8 cellular contexts compared by ENCODE assay signal in genomic region chr19:23394481-23394880, GRCh38. TPM values are rescaled to one million over a fixed set of nuclear protein-coding genes. Genes with fewer than 3 reads are reported as not detected.
DNase-seq lines count a peak whose midpoint lies in the region; ATAC-seq and TF ChIP-seq lines count a peak whose summit lies in the region.
"Not testable (repeated sequence)": the region's sequence is repeated elsewhere in the genome, so short reads cannot be mapped to it uniquely, and the experiment has no call there.

No MANE protein-coding gene starts in this region.

- H3K9me3 ChIP-seq in BE2C; HUES48 (ENCODE audit: control insufficient read depth, insufficient read depth, low read length); hepatocyte (ENCODE audit: low read depth); naive thymus-derived CD4-positive, alpha-beta T cell (ENCODE audit: control insufficient read depth in 2 of 3, low read length in 3 of 3): not testable (repeated sequence)

- 5% methylated on average over 12 of the region's 12 CpGs for WGBS in hepatocyte (ENCODE audit: low lambda C conversion rate, missing lambda C conversion rate)

- H3K4me1 ChIP-seq in BE2C; HUES48 (ENCODE audit: control insufficient read depth, insufficient read depth, low read length): not testable (repeated sequence)
- peaks cover 24% of the 10 kb centered on the region for H3K4me1 ChIP-seq in hepatocyte (ENCODE audit: insufficient read depth)
- H3K4me1 ChIP-seq in naive thymus-derived CD4-positive, alpha-beta T cell (ENCODE audit: control insufficient read depth in 2 of 2, insufficient read depth in 2 of 2, low read length in 2 of 2), result peaks cover 12 to 13% of the 10 kb centered on the region in 2 donors

- peak overlapping the region; percentile 98 for H3K27ac Mint-ChIP-seq in activated T-helper 2 cell treated with anti-CD3 and anti-CD28 coated beads, Interferon-gamma antibody, Interleukin-2, Interleukin-4, amounts not matched to agents 10 μg/mL and 5 μg/mL and 100 μg/mL, durations not matched to agents 14 hours and 24 hours and 36 hours
- peak overlapping the region; percentile 94 to 99 (median 98) for H3K27ac Mint-ChIP-seq in naive thymus-derived CD4-positive, alpha-beta T cell

- H3K9me3 Mint-ChIP-seq in activated T-helper 2 cell treated with anti-CD3 and anti-CD28 coated beads, Interferon-gamma antibody, Interleukin-2, Interleukin-4, amounts not matched to agents 10 μg/mL and 5 μg/mL and 100 μg/mL, durations not matched to agents 14 hours and 24 hours and 36 hours, result peaks cover 47% of the 10 kb centered on the region
- peaks cover 0 to 23% (median 13%) of the 10 kb centered on the region in 11 donors for H3K9me3 Mint-ChIP-seq in naive thymus-derived CD4-positive, alpha-beta T cell

- H3K27ac ChIP-seq in HUES48 (ENCODE audit: low read depth, low read length) (peak overlapping the region; percentile 98), hepatocyte (peak overlapping the region; percentile 99)
- H3K27ac ChIP-seq in naive thymus-derived CD4-positive, alpha-beta T cell (ENCODE audit: low read depth, low read length), result peak overlapping the region; percentile 96

- not testable (repeated sequence) for H3K36me3 ChIP-seq in BE2C; hepatocyte (replicated peaks; ENCODE audit: insufficient read depth, low read depth)
- H3K36me3 ChIP-seq in HUES48 (ENCODE audit: control insufficient read depth, insufficient read depth, low read length), result peaks cover 21% of the 10 kb centered on the region
- H3K36me3 ChIP-seq in naive thymus-derived CD4-positive, alpha-beta T cell (ENCODE audit: control insufficient read depth in 2 of 3, insufficient read depth in 3 of 3, low read length in 3 of 3), result peaks cover 0 to 13% (median 0%) of the 10 kb centered on the region in 3 experiments

- H3K4me2 ChIP-seq in hepatocyte, result peak overlapping the region; percentile 81

- TF ChIP-seq CTCF in BE2C (IDR thresholded peaks at IDR 0.05; ENCODE audit: low read depth, low read length); hepatocyte (IDR thresholded peaks at IDR 0.05; ENCODE audit: poor library complexity): not testable (repeated sequence)

- H4K20me1 ChIP-seq in hepatocyte (ENCODE audit: insufficient read depth, poor library complexity, severe bottlenecking), result not testable (repeated sequence)

- CTCF ChIA-PET in naive thymus-derived CD4-positive, alpha-beta T cell (lab: Charles Lee), result interaction anchor here (1.4 kb wide), 1 partner anchor 121 kb away, joined by 4 read pairs; no protein-coding TSS in a partner anchor

- ATAC-seq in naive thymus-derived CD4-positive, alpha-beta T cell, result peak; percentile 15

- peaks cover 55% of the 10 kb centered on the region for H3K36me3 Mint-ChIP-seq in activated T-helper 2 cell treated with anti-CD3 and anti-CD28 coated beads, Interferon-gamma antibody, Interleukin-2, Interleukin-4, amounts not matched to agents 10 μg/mL and 5 μg/mL and 100 μg/mL, durations not matched to agents 14 hours and 24 hours and 36 hours (ENCODE audit: low read depth)
- H3K36me3 Mint-ChIP-seq in naive thymus-derived CD4-positive, alpha-beta T cell, result peaks cover 8 to 48% (median 27%) of the 10 kb centered on the region in 5 donors

- peaks cover 62% of the 10 kb centered on the region for H3K79me2 ChIP-seq in hepatocyte

- POLR2A ChIA-PET in naive thymus-derived CD4-positive, alpha-beta T cell (lab: Charles Lee), result interaction anchor here (0.6 to 4.3 kb wide), 14 partner anchors 8 to 692 kb away, joined by 3 to 29 read pairs (median 6); partner anchors contain the start of genes ZNF254, ZNF675, ZNF681 and ZNF724

- H3K9ac ChIP-seq in HUES48 (ENCODE audit: low read depth, low read length), result peak overlapping the region; percentile 96

- H3K4me1 Mint-ChIP-seq in activated T-helper 2 cell treated with anti-CD3 and anti-CD28 coated beads, Interferon-gamma antibody, Interleukin-2, Interleukin-4, amounts not matched to agents 10 μg/mL and 5 μg/mL and 100 μg/mL, durations not matched to agents 14 hours and 24 hours and 36 hours (ENCODE audit: low read depth), result not testable (repeated sequence)
- H3K4me1 Mint-ChIP-seq in naive thymus-derived CD4-positive, alpha-beta T cell, result peaks cover 4 to 50% (median 44%) of the 10 kb centered on the region in 7 donors

- not testable (repeated sequence) for H3K27me3 Mint-ChIP-seq in activated T-helper 2 cell treated with anti-CD3 and anti-CD28 coated beads, Interferon-gamma antibody, Interleukin-2, Interleukin-4, amounts not matched to agents 10 μg/mL and 5 μg/mL and 100 μg/mL, durations not matched to agents 14 hours and 24 hours and 36 hours (ENCODE audit: low read depth); naive thymus-derived CD4-positive, alpha-beta T cell

- intact Hi-C loops in activated T-helper 2 cell treated with anti-CD3 and anti-CD28 coated beads, Interferon-gamma antibody, Interleukin-2, Interleukin-4, amounts not matched to agents 10 μg/mL and 5 μg/mL and 100 μg/mL, durations not matched to agents 14 hours and 24 hours and 36 hours (cut with micrococcal nuclease), result loop anchor here (10.0 kb wide), 2 partner anchors 120 to 360 kb away; partner anchors contain the start of gene ZNF681
- intact Hi-C loops in naive thymus-derived CD4-positive, alpha-beta T cell (cut with micrococcal nuclease), result loop anchor here (2.0 to 10.0 kb wide), 2 partner anchors 760 to 1560 kb away; partner anchors contain the start of gene ZNF492 (in 1 of the 2)

- peak overlapping the region; percentile 97 for H3K4me3 Mint-ChIP-seq in activated T-helper 2 cell treated with anti-CD3 and anti-CD28 coated beads, Interferon-gamma antibody, Interleukin-2, Interleukin-4, amounts not matched to agents 10 μg/mL and 5 μg/mL and 100 μg/mL, durations not matched to agents 14 hours and 24 hours and 36 hours (ENCODE audit: low read depth)
- H3K4me3 Mint-ChIP-seq in naive thymus-derived CD4-positive, alpha-beta T cell, result peak overlapping the region; percentile 96 to 99 (median 98)

- not testable (repeated sequence) for H3K27me3 ChIP-seq in BE2C; HUES48 (ENCODE audit: control insufficient read depth, insufficient read depth, low read length); hepatocyte; naive thymus-derived CD4-positive, alpha-beta T cell (ENCODE audit: control insufficient read depth in 2 of 2, insufficient read depth in 2 of 2, low read length in 2 of 2)

- DNase-seq in BE2C, result not testable (repeated sequence)
- DNase-seq in T-helper 1 cell (peak in 4 of 5 donors; percentile 26 to 37 (median 33)), dermis blood vessel endothelial cell (peak; percentile 55), hepatocyte (ENCODE audit: low spot score) (peak; percentile 43)
- DNase-seq in activated T-helper 2 cell treated with anti-CD3 and anti-CD28 coated beads, Interferon-gamma antibody, Interleukin-2, Interleukin-4, amounts not matched to agents 10 μg/mL and 5 μg/mL and 100 μg/mL, durations not matched to agents 14 hours and 24 hours and 36 hours (ENCODE audit: low spot score), result peak; percentile 21
- peak in 8 of 9 donors; percentile 26 to 56 (median 45) for DNase-seq in naive thymus-derived CD4-positive, alpha-beta T cell
- DNase-seq in stimulated activated CD8-positive, alpha-beta memory T cell treated with anti-CD3 and anti-CD28 coated beads, Interleukin-15, amount 100 ng/mL, for 1 hour (ENCODE audit: low read depth), result peak; percentile 10

- not testable (repeated sequence) for H3K9me2 ChIP-seq in hepatocyte (replicated peaks; ENCODE audit: insufficient read depth)

- peak overlapping the region; percentile 94 for H3K4me3 ChIP-seq in BE2C (ENCODE audit: low read depth, low read length)
- peak overlapping the region; percentile 97 for H3K4me3 ChIP-seq in HUES48 (ENCODE audit: low read depth, low read length)
- peak overlapping the region; percentile 54 for H3K4me3 ChIP-seq in hepatocyte
- H3K4me3 ChIP-seq in naive thymus-derived CD4-positive, alpha-beta T cell (ENCODE audit: low read length), result peak overlapping the region; percentile 96

- peak overlapping the region; percentile 36 for H2AFZ ChIP-seq in hepatocyte

RNA-seq across cellular contexts. Expression of gene ZNF91, which starts 0.8 kb away (rescaled TPM):
- 12.1 TPM for polyA plus RNA-seq in BE2C (2012; ENCODE audit: insufficient read depth, insufficient read length, low read depth)
- 26.5 and 27.2 TPM in 2 replicates for total RNA-seq in activated T-helper 2 cell treated with anti-CD3 and anti-CD28 coated beads, Interferon-gamma antibody, Interleukin-2, Interleukin-4, amounts not matched to agents 10 μg/mL and 5 μg/mL and 100 μg/mL, durations not matched to agents 14 hours and 24 hours and 36 hours
- total RNA-seq in dermis blood vessel endothelial cell (13.4 and 17.4 TPM in 2 replicates), hepatocyte (68.3 and 84.0 TPM in 2 replicates)
- 19.0 and 25.2 TPM in 2 replicates for polyA plus RNA-seq in hepatocyte
- total RNA-seq in naive thymus-derived CD4-positive, alpha-beta T cell, result 100 to 1,000 TPM in 2 of 5 experiments, 10 to 100 TPM in 3; 40.5 to 165 (median 90.6) TPM
- 10 to 100 TPM; 55.8 to 56.7 TPM for polyA plus RNA-seq in naive thymus-derived CD4-positive, alpha-beta T cell
